ENCODE assay signal across 15 cellular contexts in genomic region chr6:135251416-135251815, GRCh38.
DNase-seq lines count a peak whose midpoint lies in the region; ATAC-seq, FAIRE-seq and TF ChIP-seq lines count a peak whose summit lies in the region.
"Had no signal": no experiment of that assay in that cellular context is flagged by ENCODE, and none has a peak within 500 bp of the region (broad histone marks: within the 10 kb centered on the region; RNA-seq: fewer than 3 reads in every experiment).

No MANE protein-coding gene starts in this region.

- TF ChIP-seq POLR2A in HepG2 (IDR thresholded peaks at IDR 0.05; ENCODE audit: insufficient read depth in 1 of 2, low read depth in 2 of 2, low read length in 2 of 2), result no peak
- TF ChIP-seq POLR2A in testis (IDR thresholded peaks at IDR 0.05), result no peak

- TF ChIP-seq EP300 in HepG2 (IDR thresholded peaks at IDR 0.05; ENCODE audit: low read depth in 2 of 2, low read length in 2 of 2) (peak in 1 of 2 experiments; percentile 64; a peak in 2 of 4 replicates), HepG2 (CRISPR knock-in tag; IDR thresholded peaks at IDR 0.05; ENCODE audit: borderline replicate concordance) (peak; percentile 12; the same call in 1 of the 2 replicates)

- no peaks in the 10 kb centered on the region for H3K36me3 ChIP-seq in HepG2 (replicated peaks in 1 of 2; ENCODE audit: control insufficient read depth in 1 of 2, insufficient read depth in 2 of 2, low read length in 2 of 2)
- no peaks in the 10 kb centered on the region for H3K36me3 ChIP-seq in testis (ENCODE audit: low read depth, missing control alignments)
- no peaks in the 10 kb centered on the region for H3K36me3 ChIP-seq in BE2C
- H3K36me3 ChIP-seq: gastrocnemius medialis had no signal

- peaks cover 39% of the 10 kb centered on the region for H3K4me1 ChIP-seq in HepG2 (ENCODE audit: insufficient read depth, low read length)
- no peaks in the 10 kb centered on the region for H3K4me1 ChIP-seq in testis
- H3K4me1 ChIP-seq in BE2C, result no peaks in the 10 kb centered on the region
- H3K4me1 ChIP-seq: body of pancreas, gastrocnemius medialis had no signal

- H4K20me1 ChIP-seq in HepG2 (ENCODE audit: insufficient read depth, low read length), result no peaks in the 10 kb centered on the region

- DNase-seq in D721Med (ENCODE audit: insufficient read length, low spot score) (peak; percentile 46), NCI-H1092 (lab: John Stamatoyannopoulos, UW) (peak; percentile 14), NCI-H82 treated with DMSO at 0.1 percent for 48 hours (lab: John Stamatoyannopoulos, UW; ENCODE audit: unreplicated experiment) (peak; percentile 19), HepG2 (ENCODE audit: low spot score) (peak; percentile 88), testis (no peak), BE2C (no peak), urothelium cell line (ENCODE audit: low spot score) (no peak), A172 (ENCODE audit: low spot score) (no peak)
- DNase-seq: effector memory CD4-positive, alpha-beta T cell; gastrocnemius medialis; HCEC 1CT; left ventricle myocardium superior; NCI-H524; nucleus accumbens had no signal

- no peak overlapping the region for H3K9ac ChIP-seq in HepG2 (ENCODE audit: insufficient read depth, low read depth, low read length)

- intact Hi-C loops in HepG2 (cut with micrococcal nuclease; ENCODE audit: unreplicated experiment) (loop anchor here (5.0 kb wide), 1 partner anchor 171 kb away; no protein-coding TSS in a partner anchor), testis (cut with DNase I; ENCODE audit: low total_unique reads) (no loop called here)

- POLR2A ChIA-PET in HepG2 (lab: Yijun Ruan, JAX), result no interaction called here

- H3K4me3 ChIP-seq in HepG2 (replicated peaks in 1 of 3; ENCODE audit: insufficient read depth in 1 of 3, low read depth in 2 of 3, low read length in 3 of 3) (peak overlapping the region in 1 of 3 experiments; percentile 9; a peak in 1 of 6 replicates), testis (no peak overlapping the region), BE2C (ENCODE audit: low read depth, low read length) (no peak overlapping the region)
- H3K4me3 ChIP-seq: body of pancreas, gastrocnemius medialis had no signal

- ATAC-seq in HepG2, result peak; percentile 88
- ATAC-seq: body of pancreas, gastrocnemius medialis, left ventricle myocardium superior had no signal

- CTCF ChIA-PET in HepG2 (lab: Yijun Ruan, JAX; ENCODE audit: low intra/inter-chr PET ratio, low total read pairs), result no interaction called here

- no peak for TF ChIP-seq CTCF in D721Med (IDR thresholded peaks at IDR 0.05; ENCODE audit: insufficient read depth, missing control alignments)
- TF ChIP-seq CTCF in HepG2 (CRISPR knock-in tag; IDR thresholded peaks at IDR 0.05), result no peak
- TF ChIP-seq CTCF in testis (IDR thresholded peaks at IDR 0.05), result no peak
- TF ChIP-seq CTCF in BE2C (IDR thresholded peaks at IDR 0.05; ENCODE audit: low read depth, low read length), result no peak

- H3K27ac ChIP-seq in HepG2 (ENCODE audit: extremely low read length, insufficient read depth, low read length) (peak overlapping the region; percentile 28), testis (no peak overlapping the region)
- H3K27ac ChIP-seq: body of pancreas, gastrocnemius medialis had no signal

- H3K9me3 ChIP-seq in HepG2 (ENCODE audit: low read length), result no peaks in the 10 kb centered on the region
- no peaks in the 10 kb centered on the region for H3K9me3 ChIP-seq in testis
- H3K9me3 ChIP-seq in BE2C, result no peaks in the 10 kb centered on the region
- H3K9me3 ChIP-seq: body of pancreas, gastrocnemius medialis had no signal

- H3K4me2 ChIP-seq in HepG2 (ENCODE audit: low read depth, low read length), result peak overlapping the region; percentile 48

- in situ Hi-C loops in HepG2 (cut with HindIII; ENCODE audit: extremely low pct_ligation_motif_present, low pct_unique_long_range_greater_than_20kb), result no loop called here

- under 1% methylated on average over 4 of the region's 4 CpGs for WGBS in HepG2 (ENCODE audit: low lambda C conversion rate)
- 67 to 68% methylated on average over 4 of the region's 4 CpGs for WGBS in testis, 2 donors

- no peaks in the 10 kb centered on the region; a peak in 1 of 5 replicates for H3K27me3 ChIP-seq in HepG2 (ENCODE audit: control insufficient read depth in 1 of 2, insufficient read depth in 2 of 2, low read length in 2 of 2)
- H3K27me3 ChIP-seq in testis, result no peaks in the 10 kb centered on the region
- no peaks in the 10 kb centered on the region for H3K27me3 ChIP-seq in BE2C
- H3K27me3 ChIP-seq: body of pancreas, gastrocnemius medialis had no signal

- no TSS peak for BruUV-seq in HepG2 (replicated peaks; lab: Mats Ljungman, UMichigan)

- no peak for TF ChIP-seq RAD21 in HepG2 (CRISPR knock-in tag; IDR thresholded peaks at IDR 0.05)

- no peaks in the 10 kb centered on the region for H3K79me2 ChIP-seq in HepG2 (ENCODE audit: insufficient read depth, low read length)

- FAIRE-seq in D721Med (lab: Jason Lieb, UNC) (no peak), HepG2 (lab: Jason Lieb, UNC) (no peak), urothelium cell line (lab: Jason Lieb, UNC) (no peak)

- H2AFZ ChIP-seq in HepG2 (ENCODE audit: low read length), result no peak overlapping the region

TF ChIP-seq in HepG2, 621 proteins besides CTCF, POLR2A, EP300 and RAD21 (continues in another document):
- TF ChIP-seq, protein P1, sequence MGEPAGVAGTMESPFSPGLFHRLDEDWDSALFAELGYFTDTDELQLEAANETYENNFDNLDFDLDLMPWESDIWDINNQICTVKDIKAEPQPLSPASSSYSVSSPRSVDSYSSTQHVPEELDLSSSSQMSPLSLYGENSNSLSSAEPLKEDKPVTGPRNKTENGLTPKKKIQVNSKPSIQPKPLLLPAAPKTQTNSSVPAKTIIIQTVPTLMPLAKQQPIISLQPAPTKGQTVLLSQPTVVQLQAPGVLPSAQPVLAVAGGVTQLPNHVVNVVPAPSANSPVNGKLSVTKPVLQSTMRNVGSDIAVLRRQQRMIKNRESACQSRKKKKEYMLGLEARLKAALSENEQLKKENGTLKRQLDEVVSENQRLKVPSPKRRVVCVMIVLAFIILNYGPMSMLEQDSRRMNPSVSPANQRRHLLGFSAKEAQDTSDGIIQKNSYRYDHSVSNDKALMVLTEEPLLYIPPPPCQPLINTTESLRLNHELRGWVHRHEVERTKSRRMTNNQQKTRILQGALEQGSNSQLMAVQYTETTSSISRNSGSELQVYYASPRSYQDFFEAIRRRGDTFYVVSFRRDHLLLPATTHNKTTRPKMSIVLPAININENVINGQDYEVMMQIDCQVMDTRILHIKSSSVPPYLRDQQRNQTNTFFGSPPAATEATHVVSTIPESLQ (CRISPR knock-in tag; conservative IDR thresholded peaks at IDR 0.05), result no peak
- TF ChIP-seq ISL2 (CRISPR knock-in tag; IDR thresholded peaks at IDR 0.05) (0 out of 2 replicates have a peak, but pooled peaks have one; percentile 55), FOXK1 (CRISPR knock-in tag; IDR thresholded peaks at IDR 0.05; ENCODE audit: borderline replicate concordance, low read depth) (no peak), ZBTB42 (CRISPR knock-in tag; IDR thresholded peaks at IDR 0.05) (no peak), ZFP62 (CRISPR knock-in tag; IDR thresholded peaks at IDR 0.05) (no peak), REPIN1 (CRISPR knock-in tag; IDR thresholded peaks at IDR 0.05; ENCODE audit: borderline replicate concordance, low read depth) (no peak), FOXA3 (CRISPR knock-in tag; IDR thresholded peaks at IDR 0.05) (peak; percentile 92), RXRB (CRISPR knock-in tag; IDR thresholded peaks at IDR 0.05; ENCODE audit: borderline replicate concordance) (peak; percentile 32; the same call in 1 of the 2 replicates), ZNF883 (CRISPR knock-in tag; IDR thresholded peaks at IDR 0.05; ENCODE audit: not compliant biosample characterization) (no peak)
- TF ChIP-seq, protein P2, sequence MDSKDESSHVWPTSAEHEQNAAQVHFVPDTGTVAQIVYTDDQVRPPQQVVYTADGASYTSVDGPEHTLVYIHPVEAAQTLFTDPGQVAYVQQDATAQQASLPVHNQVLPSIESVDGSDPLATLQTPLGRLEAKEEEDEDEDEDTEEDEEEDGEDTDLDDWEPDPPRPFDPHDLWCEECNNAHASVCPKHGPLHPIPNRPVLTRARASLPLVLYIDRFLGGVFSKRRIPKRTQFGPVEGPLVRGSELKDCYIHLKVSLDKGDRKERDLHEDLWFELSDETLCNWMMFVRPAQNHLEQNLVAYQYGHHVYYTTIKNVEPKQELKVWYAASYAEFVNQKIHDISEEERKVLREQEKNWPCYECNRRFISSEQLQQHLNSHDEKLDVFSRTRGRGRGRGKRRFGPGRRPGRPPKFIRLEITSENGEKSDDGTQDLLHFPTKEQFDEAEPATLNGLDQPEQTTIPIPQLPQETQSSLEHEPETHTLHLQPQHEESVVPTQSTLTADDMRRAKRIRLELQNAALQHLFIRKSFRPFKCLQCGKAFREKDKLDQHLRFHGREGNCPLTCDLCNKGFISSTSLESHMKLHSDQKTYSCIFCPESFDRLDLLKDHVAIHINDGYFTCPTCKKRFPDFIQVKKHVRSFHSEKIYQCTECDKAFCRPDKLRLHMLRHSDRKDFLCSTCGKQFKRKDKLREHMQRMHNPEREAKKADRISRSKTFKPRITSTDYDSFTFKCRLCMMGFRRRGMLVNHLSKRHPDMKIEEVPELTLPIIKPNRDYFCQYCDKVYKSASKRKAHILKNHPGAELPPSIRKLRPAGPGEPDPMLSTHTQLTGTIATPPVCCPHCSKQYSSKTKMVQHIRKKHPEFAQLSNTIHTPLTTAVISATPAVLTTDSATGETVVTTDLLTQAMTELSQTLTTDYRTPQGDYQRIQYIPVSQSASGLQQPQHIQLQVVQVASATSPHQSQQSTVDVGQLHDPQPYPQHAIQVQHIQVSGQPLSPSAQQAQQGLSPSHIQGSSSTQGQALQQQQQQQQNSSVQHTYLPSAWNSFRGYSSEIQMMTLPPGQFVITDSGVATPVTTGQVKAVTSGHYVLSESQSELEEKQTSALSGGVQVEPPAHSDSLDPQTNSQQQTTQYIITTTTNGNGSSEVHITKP (CRISPR knock-in tag; IDR thresholded peaks at IDR 0.05; ENCODE audit: low read depth), result no peak; the same call in 1 of the 2 replicates
- TF ChIP-seq, protein P3, sequence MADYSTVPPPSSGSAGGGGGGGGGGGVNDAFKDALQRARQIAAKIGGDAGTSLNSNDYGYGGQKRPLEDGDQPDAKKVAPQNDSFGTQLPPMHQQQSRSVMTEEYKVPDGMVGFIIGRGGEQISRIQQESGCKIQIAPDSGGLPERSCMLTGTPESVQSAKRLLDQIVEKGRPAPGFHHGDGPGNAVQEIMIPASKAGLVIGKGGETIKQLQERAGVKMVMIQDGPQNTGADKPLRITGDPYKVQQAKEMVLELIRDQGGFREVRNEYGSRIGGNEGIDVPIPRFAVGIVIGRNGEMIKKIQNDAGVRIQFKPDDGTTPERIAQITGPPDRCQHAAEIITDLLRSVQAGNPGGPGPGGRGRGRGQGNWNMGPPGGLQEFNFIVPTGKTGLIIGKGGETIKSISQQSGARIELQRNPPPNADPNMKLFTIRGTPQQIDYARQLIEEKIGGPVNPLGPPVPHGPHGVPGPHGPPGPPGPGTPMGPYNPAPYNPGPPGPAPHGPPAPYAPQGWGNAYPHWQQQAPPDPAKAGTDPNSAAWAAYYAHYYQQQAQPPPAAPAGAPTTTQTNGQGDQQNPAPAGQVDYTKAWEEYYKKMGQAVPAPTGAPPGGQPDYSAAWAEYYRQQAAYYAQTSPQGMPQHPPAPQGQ (CRISPR knock-in tag; IDR thresholded peaks at IDR 0.05; ENCODE audit: borderline replicate concordance), result no peak

Comparison
In these comparisons a context has a peak if more than half of its experiments do, and no peak if none do; other contexts are left out.
1. DNase-seq: peak in D721Med (single experiment), NCI-H1092 (single experiment), NCI-H82 treated with DMSO at 0.1 percent for 48 hours (single experiment) and HepG2 (single experiment); none in testis (single experiment), BE2C (single experiment), urothelium cell line (single experiment) and A172 (single experiment).